1 cellular context compared by ENCODE assay signal in the genomic region with DNA sequence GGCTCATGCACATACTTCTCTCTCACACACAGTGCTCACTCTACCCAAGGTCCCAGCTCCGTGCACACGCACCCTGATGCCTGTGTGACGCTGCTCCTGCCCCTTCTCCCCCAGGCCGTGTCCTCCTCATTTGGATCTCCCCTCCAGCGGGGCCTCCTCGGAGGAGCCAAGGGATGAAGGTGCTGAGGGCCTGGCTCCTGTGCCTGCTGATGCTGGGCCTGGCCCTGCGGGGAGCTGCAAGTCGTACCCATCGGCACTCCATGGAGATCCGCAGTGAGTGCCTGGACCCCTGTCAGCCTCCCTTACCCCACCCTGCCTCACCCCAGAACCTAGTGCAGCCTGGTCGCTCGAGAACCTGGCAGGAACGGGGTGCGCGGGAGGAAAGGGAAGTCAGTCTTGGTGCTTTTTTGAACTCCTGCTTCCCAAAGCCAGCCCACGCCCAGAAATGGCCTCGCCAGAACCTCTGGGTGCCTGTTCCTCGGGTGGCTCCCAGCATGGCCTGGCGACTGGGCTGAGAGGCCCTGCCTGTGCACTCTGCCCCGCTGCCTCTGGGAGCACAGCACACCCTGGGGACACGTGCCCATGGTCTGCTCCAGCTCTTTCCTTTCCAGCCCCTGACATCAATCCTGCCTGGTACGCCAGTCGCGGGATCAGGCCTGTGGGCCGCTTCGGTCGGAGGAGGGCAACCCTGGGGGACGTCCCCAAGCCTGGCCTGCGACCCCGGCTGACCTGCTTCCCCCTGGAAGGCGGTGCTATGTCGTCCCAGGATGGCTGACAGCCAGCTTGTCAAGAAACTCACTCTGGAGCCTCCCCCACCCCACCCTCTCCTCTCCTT.
TF ChIP-seq lines count a peak whose summit lies in the region.

A gene with protein sequence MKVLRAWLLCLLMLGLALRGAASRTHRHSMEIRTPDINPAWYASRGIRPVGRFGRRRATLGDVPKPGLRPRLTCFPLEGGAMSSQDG (plus strand): TSS at position 174 of the 835 bp plus-strand sequence. CDS start 0 bp downstream, at position 174.

TF ChIP-seq in IMR-90, 13 proteins besides CTCF, POLR2A, EP300 and RAD21:
- TF ChIP-seq BHLHE40 (IDR thresholded peaks at IDR 0.05; ENCODE audit: low read depth, low read length) (no peak), MAFK (IDR thresholded peaks at IDR 0.05; ENCODE audit: low read depth, low read length) (no peak)
